Comparison of ENCODE assay signal across 16 cellular contexts in genomic region chr11:913043-913442, GRCh38. TPM values are rescaled to one million over a fixed set of nuclear protein-coding genes. Genes with fewer than 3 reads are reported as not detected.
DNase-seq lines count a peak whose midpoint lies in the region; ATAC-seq, FAIRE-seq and TF ChIP-seq lines count a peak whose summit lies in the region.
"Had no signal": no experiment of that assay in that cellular context is flagged by ENCODE, and none has a peak within 500 bp of the region (broad histone marks: within the 10 kb centered on the region; RNA-seq: fewer than 3 reads in every experiment).

No MANE protein-coding gene starts in this region.

- no TSS peak for BruUV-seq in HepG2 (replicated peaks; lab: Mats Ljungman, UMichigan)

- POLR2A ChIA-PET in HepG2 (lab: Yijun Ruan, JAX) = interaction anchor here (1.1 kb wide), 1 partner anchor 94 kb away, joined by 3 read pairs; the partner anchor contains the start of gene PNPLA2

- H3K4me1 ChIP-seq in HepG2 (ENCODE audit: insufficient read depth, low read length) = peaks cover 56% of the 10 kb centered on the region
- H3K4me1 ChIP-seq in right lobe of liver = peaks cover 0 to 58% (median 17%) of the 10 kb centered on the region in 4 donors
- H3K4me1 ChIP-seq in endodermal cell (ENCODE audit: control insufficient read depth, insufficient read depth, low read length) = peaks cover 6% of the 10 kb centered on the region

- no peaks in the 10 kb centered on the region for H3K27me3 Mint-ChIP-seq in dendritic cell treated with granulocyte-macrophage colony-stimulating factor and Interleukin-4, amounts not matched to agents 40 ng/mL and 50 ng/mL, for 4 days
- H3K27me3 Mint-ChIP-seq in progenitor cell of endocrine pancreas (no peaks in the 10 kb centered on the region), endodermal cell (ENCODE audit: insufficient read depth) (no peaks in the 10 kb centered on the region)

- H3K4me2 ChIP-seq in HepG2 (ENCODE audit: low read depth, low read length) = no peak overlapping the region
- H3K4me2 ChIP-seq: BLaER1 had no signal

- H3K36me3 Mint-ChIP-seq in dendritic cell treated with granulocyte-macrophage colony-stimulating factor and Interleukin-4, amounts not matched to agents 40 ng/mL and 50 ng/mL, for 4 days (ENCODE audit: low read depth) = peaks cover 48% of the 10 kb centered on the region
- H3K36me3 Mint-ChIP-seq in progenitor cell of endocrine pancreas (ENCODE audit: insufficient read depth) (no peaks in the 10 kb centered on the region), endodermal cell (ENCODE audit: low read depth) (no peaks in the 10 kb centered on the region)

- H2AFZ ChIP-seq in HepG2 (ENCODE audit: low read length) = no peak overlapping the region

- H3K36me3 ChIP-seq in HepG2 (replicated peaks in 1 of 2; ENCODE audit: control insufficient read depth in 1 of 2, insufficient read depth in 2 of 2, low read length in 2 of 2) (peaks cover 0 to 3% of the 10 kb centered on the region in 2 experiments; a peak in 1 of 5 replicates), right lobe of liver (no peaks in the 10 kb centered on the region), endodermal cell (ENCODE audit: control insufficient read depth, insufficient read depth, low read length) (peaks cover 6% of the 10 kb centered on the region)

- peaks cover 27% of the 10 kb centered on the region for H3K79me2 ChIP-seq in HepG2 (ENCODE audit: insufficient read depth, low read length)

- H4K20me1 ChIP-seq in HepG2 (ENCODE audit: insufficient read depth, low read length) = no peaks in the 10 kb centered on the region

- intact Hi-C loops in HepG2 (cut with micrococcal nuclease; ENCODE audit: unreplicated experiment) (no loop called here), right lobe of liver (cut with DNase I) (no loop called here)
- intact Hi-C loops in dendritic cell treated with granulocyte-macrophage colony-stimulating factor and Interleukin-4, amounts not matched to agents 40 ng/mL and 50 ng/mL, for 4 days (cut with micrococcal nuclease) = no loop called here

- WGBS in HepG2 (ENCODE audit: low lambda C conversion rate) = 92% methylated on average over 4 of the region's 4 CpGs
- 71% methylated on average over 4 of the region's 4 CpGs for WGBS in right lobe of liver (ENCODE audit: insufficient coverage, low coverage, low lambda C conversion rate, missing lambda C conversion rate)
- WGBS in endodermal cell (ENCODE audit: insufficient coverage in 1 of 2, insufficient read length in 1 of 2), 2 experiments = 91 to 92% methylated on average over 3 to 4 of the region's 4 CpGs

- H3K9ac ChIP-seq in HepG2 (ENCODE audit: insufficient read depth, low read depth, low read length) (no peak overlapping the region), endodermal cell (ENCODE audit: extremely low read depth, low read length, poor library complexity, severe bottlenecking) (no peak overlapping the region)
- H3K9ac ChIP-seq: BLaER1 had no signal

- TF ChIP-seq EP300 in HepG2 (IDR thresholded peaks at IDR 0.05; ENCODE audit: low read depth in 2 of 2, low read length in 2 of 2) = no peak
- no peak for TF ChIP-seq EP300 in HepG2 (CRISPR knock-in tag; IDR thresholded peaks at IDR 0.05; ENCODE audit: borderline replicate concordance)

- peaks cover 83% of the 10 kb centered on the region for H3K4me1 Mint-ChIP-seq in dendritic cell treated with granulocyte-macrophage colony-stimulating factor and Interleukin-4, amounts not matched to agents 40 ng/mL and 50 ng/mL, for 4 days (ENCODE audit: low read depth)
- peaks cover 8% of the 10 kb centered on the region for H3K4me1 Mint-ChIP-seq in progenitor cell of endocrine pancreas (ENCODE audit: low read depth)
- peaks cover 6% of the 10 kb centered on the region for H3K4me1 Mint-ChIP-seq in endodermal cell

- TF ChIP-seq POLR2A in HepG2 (IDR thresholded peaks at IDR 0.05; ENCODE audit: insufficient read depth in 1 of 2, low read depth in 2 of 2, low read length in 2 of 2) = no peak
- no peak for TF ChIP-seq POLR2A in right lobe of liver (IDR thresholded peaks at IDR 0.05)

- peak overlapping the region; percentile 91 for H3K27ac Mint-ChIP-seq in dendritic cell treated with granulocyte-macrophage colony-stimulating factor and Interleukin-4, amounts not matched to agents 40 ng/mL and 50 ng/mL, for 4 days
- H3K27ac Mint-ChIP-seq in progenitor cell of endocrine pancreas = peak overlapping the region; percentile 33
- H3K27ac Mint-ChIP-seq in endodermal cell = no peak overlapping the region

- H3K4me3 ChIP-seq in HepG2 (replicated peaks in 1 of 3; ENCODE audit: insufficient read depth in 1 of 3, low read depth in 2 of 3, low read length in 3 of 3) = no peak overlapping the region
- no peak overlapping the region for H3K4me3 ChIP-seq in right lobe of liver
- no peak overlapping the region for H3K4me3 ChIP-seq in endodermal cell (ENCODE audit: low read length)
- H3K4me3 ChIP-seq: BLaER1, GM12878 had no signal

- in situ Hi-C loops in HepG2 (cut with HindIII; ENCODE audit: extremely low pct_ligation_motif_present, low pct_unique_long_range_greater_than_20kb) = no loop called here

- no peak for ATAC-seq in HepG2
- ATAC-seq in right lobe of liver = no peak
- ATAC-seq: GM12878, HCT116 had no signal

- H3K27ac ChIP-seq in HepG2 (ENCODE audit: extremely low read length, insufficient read depth, low read length) (no peak overlapping the region), right lobe of liver (peak overlapping the region in 1 of 3 donors; percentile 93), endodermal cell (ENCODE audit: low read depth, low read length) (no peak overlapping the region)
- H3K27ac ChIP-seq: BLaER1, HL-60 had no signal

- TF ChIP-seq CTCF in HepG2 (CRISPR knock-in tag; IDR thresholded peaks at IDR 0.05) (no peak), right lobe of liver (IDR thresholded peaks at IDR 0.05) (no peak), progenitor cell of endocrine pancreas (IDR thresholded peaks at IDR 0.05; ENCODE audit: unreplicated experiment) (no peak), endodermal cell (conservative IDR thresholded peaks at IDR 0.05) (no peak)

- no peaks in the 10 kb centered on the region for H3K9me3 ChIP-seq in HepG2 (ENCODE audit: low read length)
- H3K9me3 ChIP-seq in right lobe of liver = no peaks in the 10 kb centered on the region
- H3K9me3 ChIP-seq in endodermal cell (ENCODE audit: control insufficient read depth, low read length) = no peaks in the 10 kb centered on the region
- H3K9me3 ChIP-seq: BLaER1 had no signal

- DNase-seq in HepG2 (ENCODE audit: low spot score) = no peak
- no peak for DNase-seq in right lobe of liver
- no peak for DNase-seq in progenitor cell of endocrine pancreas (ENCODE audit: low spot score, unreplicated experiment)
- DNase-seq in endodermal cell = no peak
- DNase-seq in NOMO-1 treated with dmso at 0.1 percent for 144 hours (lab: John Stamatoyannopoulos, UW; ENCODE audit: unreplicated experiment) = no peak
- no peak for DNase-seq in SK-N-DZ (ENCODE audit: low spot score)
- DNase-seq: 8988T, AML-193, DMS79 had no signal

- no peaks in the 10 kb centered on the region; a peak in 1 of 5 replicates for H3K27me3 ChIP-seq in HepG2 (ENCODE audit: control insufficient read depth in 1 of 2, insufficient read depth in 2 of 2, low read length in 2 of 2)
- H3K27me3 ChIP-seq in right lobe of liver = no peaks in the 10 kb centered on the region
- H3K27me3 ChIP-seq in endodermal cell (ENCODE audit: control insufficient read depth, insufficient read depth, low read length, poor library complexity, severe bottlenecking) = no peaks in the 10 kb centered on the region
- H3K27me3 ChIP-seq: BLaER1 had no signal

- H3K4me3 Mint-ChIP-seq in dendritic cell treated with granulocyte-macrophage colony-stimulating factor and Interleukin-4, amounts not matched to agents 40 ng/mL and 50 ng/mL, for 4 days = peak overlapping the region; percentile 73
- H3K4me3 Mint-ChIP-seq in progenitor cell of endocrine pancreas (ENCODE audit: low read depth) (no peak overlapping the region), endodermal cell (no peak overlapping the region)

- no peak for TF ChIP-seq RAD21 in HepG2 (CRISPR knock-in tag; IDR thresholded peaks at IDR 0.05)

- no peak for FAIRE-seq in HepG2 (lab: Jason Lieb, UNC)
- FAIRE-seq: GM12878, GM18507, H54 had no signal

- H3K9me3 Mint-ChIP-seq in dendritic cell treated with granulocyte-macrophage colony-stimulating factor and Interleukin-4, amounts not matched to agents 40 ng/mL and 50 ng/mL, for 4 days = no peaks in the 10 kb centered on the region
- H3K9me3 Mint-ChIP-seq in progenitor cell of endocrine pancreas (ENCODE audit: low read depth) = no peaks in the 10 kb centered on the region
- H3K9me3 Mint-ChIP-seq in endodermal cell = no peaks in the 10 kb centered on the region

- CTCF ChIA-PET in HepG2 (lab: Yijun Ruan, JAX; ENCODE audit: low intra/inter-chr PET ratio, low total read pairs) = no interaction called here

RNA-seq across cellular contexts. Expression of gene CHID1, which starts 2.4 kb away (rescaled TPM):
- total RNA-seq in HepG2 (2016; rRNA removed; fragmentation: Illumina TruSeq; extraction: Trizol) (39.6 and 65.1 TPM in 2 replicates), right lobe of liver (100 to 1,000 TPM in 1 of 6 experiments, 10 to 100 TPM in 5; 61.1 to 157 (median 78.7) TPM), progenitor cell of endocrine pancreas (79.1 and 87.0 TPM in 2 replicates), endodermal cell (10 to 100 TPM; 82.0 to 83.5 TPM)
- 33.8 and 46.6 TPM in 2 replicates for total RNA-seq in HepG2 (2016; cell fraction: cytosol; rRNA removed; fragmentation: Illumina TruSeq; extraction: Trizol; ENCODE audit: low read depth)
- 38.9 and 71.7 TPM in 2 replicates for total RNA-seq in HepG2 (2016; cell fraction: insoluble cytoplasmic fraction; rRNA removed; fragmentation: Illumina TruSeq; extraction: Trizol)
- 45.9 and 51.6 TPM in 2 replicates for total RNA-seq in HepG2 (2016; cell fraction: membrane; rRNA removed; fragmentation: Illumina TruSeq; extraction: Trizol)
- total RNA-seq in HepG2 (2016; cell fraction: nucleus; rRNA removed; fragmentation: Illumina TruSeq; extraction: Trizol) = 60.6 and 61.3 TPM in 2 replicates
- 93.6 and 102 TPM in 2 replicates for polyA plus RNA-seq in HepG2 (2011; rRNA removed)
- 113 and 124 TPM in 2 replicates for polyA plus RNA-seq in HepG2 (2011; cell fraction: cytosol; rRNA removed)
- polyA plus RNA-seq in HepG2 (2011; cell fraction: nucleus; rRNA removed) = 70.7 and 76.1 TPM in 2 replicates
- 49.7 and 66.2 TPM in 2 replicates for polyA plus RNA-seq in HepG2 (2012)
- 34.4 and 49.9 TPM in 2 replicates for polyA plus RNA-seq in HepG2 (2016; cell fraction: cytosol; fragmentation: Illumina TruSeq; extraction: Trizol; ENCODE audit: low read depth)
- 41.0 and 42.5 TPM in 2 replicates for polyA plus RNA-seq in HepG2 (2016; cell fraction: insoluble cytoplasmic fraction; fragmentation: Illumina TruSeq; extraction: Trizol; ENCODE audit: low read depth)
- 38.3 and 51.4 TPM in 2 replicates for polyA plus RNA-seq in HepG2 (2016; cell fraction: membrane; fragmentation: Illumina TruSeq; extraction: Trizol; ENCODE audit: low read depth)
- 96.7 and 105 TPM in 2 replicates for polyA plus RNA-seq in HepG2 (2016; cell fraction: nucleus; fragmentation: Illumina TruSeq; extraction: Trizol; ENCODE audit: insufficient read depth, low read depth)
- polyA minus RNA-seq in HepG2 (2011; rRNA and poly(A)+ RNA removed; ENCODE audit: low replicate concordance) = 40.3 and 91.1 TPM in 2 replicates
- polyA minus RNA-seq in HepG2 (2011; cell fraction: cytosol; rRNA and poly(A)+ RNA removed) = 32.6 and 33.2 TPM in 2 replicates
- 25.8 and 26.1 TPM in 2 replicates for polyA minus RNA-seq in HepG2 (2011; cell fraction: nucleus; rRNA and poly(A)+ RNA removed)
- polyA plus RNA-seq in endodermal cell (2013, experiment 1 of 2) = 63.9 TPM
- 63.6 TPM for polyA plus RNA-seq in endodermal cell (2013, experiment 2 of 2)
- polyA plus RNA-seq in SK-N-DZ (2014; cell fraction: cytosol; rRNA removed) = 56.0 and 66.1 TPM in 2 replicates
- 53.5 and 77.3 TPM in 2 replicates for polyA plus RNA-seq in SK-N-DZ (2014; cell fraction: nucleus; rRNA removed)

RNA-seq across cellular contexts. Expression of gene AP2A2, which starts 12.6 kb away (rescaled TPM):
- total RNA-seq in HepG2 (2016; rRNA removed; fragmentation: Illumina TruSeq; extraction: Trizol) (25.7 and 25.9 TPM in 2 replicates), right lobe of liver (10 to 100 TPM; 41.4 to 66.7 (median 53.8) TPM), progenitor cell of endocrine pancreas (86.6 and 88.8 TPM in 2 replicates), endodermal cell (10 to 100 TPM; 79.4 to 97.7 TPM)
- total RNA-seq in HepG2 (2016; cell fraction: cytosol; rRNA removed; fragmentation: Illumina TruSeq; extraction: Trizol; ENCODE audit: low read depth) = 22.1 and 25.6 TPM in 2 replicates
- 21.5 and 27.6 TPM in 2 replicates for total RNA-seq in HepG2 (2016; cell fraction: insoluble cytoplasmic fraction; rRNA removed; fragmentation: Illumina TruSeq; extraction: Trizol)
- total RNA-seq in HepG2 (2016; cell fraction: membrane; rRNA removed; fragmentation: Illumina TruSeq; extraction: Trizol) = 26.2 and 26.6 TPM in 2 replicates
- total RNA-seq in HepG2 (2016; cell fraction: nucleus; rRNA removed; fragmentation: Illumina TruSeq; extraction: Trizol) = 26.6 and 31.5 TPM in 2 replicates
- polyA plus RNA-seq in HepG2 (2011; rRNA removed) = 74.5 and 75.7 TPM in 2 replicates
- 39.6 and 44.6 TPM in 2 replicates for polyA plus RNA-seq in HepG2 (2011; cell fraction: cytosol; rRNA removed)
- 182 and 223 TPM in 2 replicates for polyA plus RNA-seq in HepG2 (2011; cell fraction: nucleus; rRNA removed)
- polyA plus RNA-seq in HepG2 (2012) = 56.1 and 60.7 TPM in 2 replicates
- polyA plus RNA-seq in HepG2 (2016; cell fraction: cytosol; fragmentation: Illumina TruSeq; extraction: Trizol; ENCODE audit: low read depth) = 7.3 and 8.2 TPM in 2 replicates
- 31.3 and 36.3 TPM in 2 replicates for polyA plus RNA-seq in HepG2 (2016; cell fraction: insoluble cytoplasmic fraction; fragmentation: Illumina TruSeq; extraction: Trizol; ENCODE audit: low read depth)
- 16.2 and 21.0 TPM in 2 replicates for polyA plus RNA-seq in HepG2 (2016; cell fraction: membrane; fragmentation: Illumina TruSeq; extraction: Trizol; ENCODE audit: low read depth)
- 75.2 and 92.2 TPM in 2 replicates for polyA plus RNA-seq in HepG2 (2016; cell fraction: nucleus; fragmentation: Illumina TruSeq; extraction: Trizol; ENCODE audit: insufficient read depth, low read depth)
- 90.1 and 145 TPM in 2 replicates for polyA minus RNA-seq in HepG2 (2011; rRNA and poly(A)+ RNA removed; ENCODE audit: low replicate concordance)
- polyA minus RNA-seq in HepG2 (2011; cell fraction: cytosol; rRNA and poly(A)+ RNA removed) = 78.0 and 102 TPM in 2 replicates
- polyA minus RNA-seq in HepG2 (2011; cell fraction: nucleus; rRNA and poly(A)+ RNA removed) = 65.8 and 74.2 TPM in 2 replicates
- 62.5 TPM for polyA plus RNA-seq in endodermal cell (2013, experiment 1 of 2)
- polyA plus RNA-seq in endodermal cell (2013, experiment 2 of 2) = 49.7 TPM
- 37.5 and 41.1 TPM in 2 replicates for polyA plus RNA-seq in SK-N-DZ (2014; cell fraction: cytosol; rRNA removed)
- 67.3 and 80.9 TPM in 2 replicates for polyA plus RNA-seq in SK-N-DZ (2014; cell fraction: nucleus; rRNA removed)
